8 cellular contexts compared by ENCODE assay signal in genomic region chr3:152961323-152961722, GRCh38.
DNase-seq lines count a peak whose midpoint lies in the region; ATAC-seq, FAIRE-seq and TF ChIP-seq lines count a peak whose summit lies in the region.

No MANE protein-coding gene starts in this region.

- no peak for DNase-seq in GM12892 (ENCODE audit: insufficient read length)
- DNase-seq in HT-29 (ENCODE audit: low spot score) = peak; percentile 82
- peak; percentile 53 to 84 for DNase-seq in T47D (ENCODE audit: low read depth in 1 of 2, low spot score in 1 of 2)
- no peak for DNase-seq in nephron progenitor cell
- no peak for DNase-seq in KG1 (lab: John Stamatoyannopoulos, UW)
- DNase-seq in activated CD4-positive, alpha-beta T cell treated with anti-CD3 and anti-CD28 coated beads for 48 hours = no peak
- no peak for DNase-seq in omental fat pad (ENCODE audit: low spot score)

- no peaks in the 10 kb centered on the region for H3K4me1 Mint-ChIP-seq in nephron progenitor cell

- TF ChIP-seq POLR2A in GM12892 (IDR thresholded peaks at IDR 0.05; ENCODE audit: low read depth, low read length) = no peak

- H3K4me3 Mint-ChIP-seq in nephron progenitor cell = no peak overlapping the region

- no peak overlapping the region for H3K27ac Mint-ChIP-seq in nephron progenitor cell

- in situ Hi-C loops in T47D (cut with HindIII; ENCODE audit: low pct_unique_long_range_greater_than_20kb, low sequenced_read_pairs) = no loop called here

- H3K36me3 Mint-ChIP-seq in nephron progenitor cell (ENCODE audit: low read depth) = no peaks in the 10 kb centered on the region

- no peak for ATAC-seq in HG03354 (IDR thresholded peaks at IDR 0.05; ENCODE audit: poor library complexity, severe bottlenecking, unreplicated experiment)
- ATAC-seq in omental fat pad (ENCODE audit: low FRiP score) = no peak

- H3K9me3 Mint-ChIP-seq in nephron progenitor cell = peaks cover 6% of the 10 kb centered on the region

- FAIRE-seq in GM12892 (lab: Jason Lieb, UNC) = peak; percentile 86

- peak; percentile 9 for TF ChIP-seq CTCF in nephron progenitor cell (IDR thresholded peaks at IDR 0.05)
- no peak for TF ChIP-seq CTCF in omental fat pad (IDR thresholded peaks at IDR 0.05)

- H3K27me3 Mint-ChIP-seq in nephron progenitor cell (ENCODE audit: low read depth, poor library complexity) = peaks cover 5% of the 10 kb centered on the region

Comparison
In these comparisons a context has a peak if more than half of its experiments do, and no peak if none do; other contexts are left out.
1. DNase-seq: peak in HT-29 (single experiment) and T47D (2 of 2); none in GM12892 (single experiment), nephron progenitor cell (single experiment), KG1 (single experiment), activated CD4-positive, alpha-beta T cell treated with anti-CD3 and anti-CD28 coated beads for 48 hours (single experiment) and omental fat pad (single experiment).